10 cellular contexts compared by ENCODE assay signal in the genomic region with DNA sequence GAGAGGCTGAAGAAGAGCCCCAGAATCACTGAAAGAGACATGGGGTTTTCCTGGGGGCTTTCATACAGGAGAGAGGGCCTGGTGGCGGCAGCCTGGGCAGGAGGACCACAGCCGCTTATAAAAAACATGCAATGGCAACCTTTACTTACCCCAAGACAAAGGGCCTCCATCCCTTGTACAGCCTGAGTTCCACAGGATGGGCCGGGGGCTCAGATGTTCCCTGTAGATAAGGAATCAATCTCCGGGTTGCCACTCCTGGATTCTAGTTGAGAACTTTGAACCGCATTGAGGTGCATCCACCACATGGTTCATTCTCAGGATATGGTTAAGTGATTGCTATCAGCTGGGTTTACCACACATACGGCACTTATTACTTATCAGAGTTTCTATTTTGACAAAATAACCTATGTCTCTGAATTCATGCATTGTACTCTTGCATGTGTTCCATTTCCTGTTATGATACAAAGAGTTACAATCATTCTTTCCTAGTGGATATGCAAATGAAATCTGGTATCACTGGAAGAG.
DNase-seq lines count a peak whose midpoint lies in the region; ATAC-seq and TF ChIP-seq lines count a peak whose summit lies in the region.
"Had no signal": no experiment of that assay in that cellular context is flagged by ENCODE, and none has a peak within 500 bp of the region (broad histone marks: within the 10 kb centered on the region; RNA-seq: fewer than 3 reads in every experiment).

No MANE protein-coding gene starts in this region.

- DNase-seq in NCI-H526 treated with DMSO at 0.1 percent for 48 hours (lab: John Stamatoyannopoulos, UW): no peak
- DNase-seq in COR-L47 (lab: John Stamatoyannopoulos, UW): no peak
- no peak for DNase-seq in testis
- DNase-seq: DMS 273 treated with DMSO at 0.1 percent for 48 hours, NCI-H2227 treated with DMSO at 0.1 percent for 48 hours had no signal

- H3K27ac ChIP-seq in angular gyrus (ENCODE audit: low read depth, low read length) (peak overlapping the region; percentile 52), testis (no peak overlapping the region)

- 58 to 71% methylated on average over 6 of the region's 6 CpGs for WGBS in testis, 2 donors

- intact Hi-C loops in testis (cut with DNase I; ENCODE audit: low total_unique reads): no loop called here

- TF ChIP-seq POLR2A in testis (IDR thresholded peaks at IDR 0.05): no peak

- H3K27me3 ChIP-seq in testis: no peaks in the 10 kb centered on the region

- no peak for TF ChIP-seq CTCF in testis (IDR thresholded peaks at IDR 0.05)

- no peak overlapping the region for H3K4me3 ChIP-seq in testis

- H3K4me1 ChIP-seq in testis: no peaks in the 10 kb centered on the region

- H3K9me3 ChIP-seq in testis: no peaks in the 10 kb centered on the region

- peak; percentile 95 for ATAC-seq in GM18511 (IDR thresholded peaks at IDR 0.05; ENCODE audit: unreplicated experiment)
- peak; percentile 79 for ATAC-seq in GM21367 (IDR thresholded peaks at IDR 0.05; ENCODE audit: unreplicated experiment)
- ATAC-seq in HG03103 (IDR thresholded peaks at IDR 0.05; ENCODE audit: low read depth, unreplicated experiment): peak; percentile 91
- ATAC-seq in SK-N-SH treated with all-trans-retinoic acid at 6 μM for 48 hours: no peak

- no peaks in the 10 kb centered on the region for H3K36me3 ChIP-seq in testis (ENCODE audit: low read depth, missing control alignments)

TF ChIP-seq in SK-N-SH treated with all-trans-retinoic acid at 6 μM for 48 hours, 23 proteins besides CTCF, POLR2A, EP300 and RAD21:
- TF ChIP-seq ARNTL (CRISPR knock-in tag; IDR thresholded peaks at IDR 0.05; ENCODE audit: borderline replicate concordance, low read depth): no peak
- no peak for TF ChIP-seq ZNF70 (CRISPR knock-in tag; IDR thresholded peaks at IDR 0.05)
- no peak for TF ChIP-seq TOX (CRISPR knock-in tag; IDR thresholded peaks at IDR 0.05; ENCODE audit: borderline replicate concordance)
- TF ChIP-seq OSR1 (CRISPR knock-in tag; IDR thresholded peaks at IDR 0.05): no peak
- TF ChIP-seq, protein P1, sequence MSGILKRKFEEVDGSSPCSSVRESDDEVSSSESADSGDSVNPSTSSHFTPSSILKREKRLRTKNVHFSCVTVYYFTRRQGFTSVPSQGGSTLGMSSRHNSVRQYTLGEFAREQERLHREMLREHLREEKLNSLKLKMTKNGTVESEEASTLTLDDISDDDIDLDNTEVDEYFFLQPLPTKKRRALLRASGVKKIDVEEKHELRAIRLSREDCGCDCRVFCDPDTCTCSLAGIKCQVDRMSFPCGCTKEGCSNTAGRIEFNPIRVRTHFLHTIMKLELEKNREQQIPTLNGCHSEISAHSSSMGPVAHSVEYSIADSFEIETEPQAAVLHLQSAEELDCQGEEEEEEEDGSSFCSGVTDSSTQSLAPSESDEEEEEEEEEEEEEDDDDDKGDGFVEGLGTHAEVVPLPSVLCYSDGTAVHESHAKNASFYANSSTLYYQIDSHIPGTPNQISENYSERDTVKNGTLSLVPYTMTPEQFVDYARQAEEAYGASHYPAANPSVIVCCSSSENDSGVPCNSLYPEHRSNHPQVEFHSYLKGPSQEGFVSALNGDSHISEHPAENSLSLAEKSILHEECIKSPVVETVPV (CRISPR knock-in tag; IDR thresholded peaks at IDR 0.05): no peak
- no peak for TF ChIP-seq GLIS3 (CRISPR knock-in tag; IDR thresholded peaks at IDR 0.05)
- TF ChIP-seq TCF4 (CRISPR knock-in tag; IDR thresholded peaks at IDR 0.05; ENCODE audit: borderline replicate concordance): no peak
- no peak for TF ChIP-seq ZFP3 (CRISPR knock-in tag; IDR thresholded peaks at IDR 0.05)
- TF ChIP-seq, protein P2, sequence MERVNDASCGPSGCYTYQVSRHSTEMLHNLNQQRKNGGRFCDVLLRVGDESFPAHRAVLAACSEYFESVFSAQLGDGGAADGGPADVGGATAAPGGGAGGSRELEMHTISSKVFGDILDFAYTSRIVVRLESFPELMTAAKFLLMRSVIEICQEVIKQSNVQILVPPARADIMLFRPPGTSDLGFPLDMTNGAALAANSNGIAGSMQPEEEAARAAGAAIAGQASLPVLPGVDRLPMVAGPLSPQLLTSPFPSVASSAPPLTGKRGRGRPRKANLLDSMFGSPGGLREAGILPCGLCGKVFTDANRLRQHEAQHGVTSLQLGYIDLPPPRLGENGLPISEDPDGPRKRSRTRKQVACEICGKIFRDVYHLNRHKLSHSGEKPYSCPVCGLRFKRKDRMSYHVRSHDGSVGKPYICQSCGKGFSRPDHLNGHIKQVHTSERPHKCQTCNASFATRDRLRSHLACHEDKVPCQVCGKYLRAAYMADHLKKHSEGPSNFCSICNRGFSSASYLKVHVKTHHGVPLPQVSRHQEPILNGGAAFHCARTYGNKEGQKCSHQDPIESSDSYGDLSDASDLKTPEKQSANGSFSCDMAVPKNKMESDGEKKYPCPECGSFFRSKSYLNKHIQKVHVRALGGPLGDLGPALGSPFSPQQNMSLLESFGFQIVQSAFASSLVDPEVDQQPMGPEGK (CRISPR knock-in tag; IDR thresholded peaks at IDR 0.05; ENCODE audit: borderline replicate concordance): no peak
- no peak for TF ChIP-seq BACH2 (CRISPR knock-in tag; IDR thresholded peaks at IDR 0.05; ENCODE audit: borderline replicate concordance)
- no peak for TF ChIP-seq ZC3H10 (CRISPR knock-in tag; IDR thresholded peaks at IDR 0.05)
